In the genomic region with DNA sequence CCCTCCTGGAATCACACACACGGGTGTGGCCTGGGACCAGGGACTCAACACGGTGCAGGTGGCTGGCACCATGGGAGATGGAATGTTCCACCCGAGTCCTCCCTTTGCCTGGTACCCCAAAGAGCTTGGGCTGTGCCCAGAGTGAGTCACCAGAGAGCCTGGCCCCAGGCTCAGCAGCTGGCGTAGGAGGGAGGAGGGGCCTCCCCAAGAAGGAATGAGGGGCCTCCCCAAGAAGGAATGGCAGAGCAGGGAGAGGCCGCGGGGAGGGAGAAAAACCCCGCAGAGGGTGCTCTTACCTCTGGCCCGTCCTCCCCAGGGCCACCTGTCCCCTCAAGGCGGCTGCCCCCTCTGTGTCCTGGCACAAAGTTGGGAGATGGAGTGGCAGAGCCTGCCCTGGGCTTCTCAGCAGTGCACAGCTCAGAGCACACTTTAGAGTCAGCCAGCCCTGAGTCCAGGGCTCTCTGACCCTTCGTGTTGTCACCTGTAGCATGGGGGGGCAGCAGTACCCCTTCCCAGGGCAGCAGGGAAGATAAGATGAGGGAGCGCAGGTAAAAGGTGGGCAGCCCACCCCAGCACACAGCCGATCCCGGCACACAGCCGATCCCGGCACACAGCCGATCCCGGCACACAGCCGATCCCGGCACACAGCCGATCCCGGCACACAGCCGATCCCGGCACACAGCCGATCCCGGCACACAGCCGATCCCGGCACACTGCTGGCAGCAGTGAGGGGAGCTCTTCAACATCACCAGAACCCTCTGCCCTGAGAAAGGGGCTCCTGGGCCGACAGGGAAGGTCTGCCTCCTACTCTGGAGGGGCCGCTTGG, we compare ENCODE assay signal across 1 cellular context.
TF ChIP-seq lines count a peak whose summit lies in the region.

No MANE protein-coding gene starts in this region.

TF ChIP-seq in GM23338, 12 proteins besides CTCF, POLR2A, EP300 and RAD21 (continued from another document):
- TF ChIP-seq, protein P1, sequence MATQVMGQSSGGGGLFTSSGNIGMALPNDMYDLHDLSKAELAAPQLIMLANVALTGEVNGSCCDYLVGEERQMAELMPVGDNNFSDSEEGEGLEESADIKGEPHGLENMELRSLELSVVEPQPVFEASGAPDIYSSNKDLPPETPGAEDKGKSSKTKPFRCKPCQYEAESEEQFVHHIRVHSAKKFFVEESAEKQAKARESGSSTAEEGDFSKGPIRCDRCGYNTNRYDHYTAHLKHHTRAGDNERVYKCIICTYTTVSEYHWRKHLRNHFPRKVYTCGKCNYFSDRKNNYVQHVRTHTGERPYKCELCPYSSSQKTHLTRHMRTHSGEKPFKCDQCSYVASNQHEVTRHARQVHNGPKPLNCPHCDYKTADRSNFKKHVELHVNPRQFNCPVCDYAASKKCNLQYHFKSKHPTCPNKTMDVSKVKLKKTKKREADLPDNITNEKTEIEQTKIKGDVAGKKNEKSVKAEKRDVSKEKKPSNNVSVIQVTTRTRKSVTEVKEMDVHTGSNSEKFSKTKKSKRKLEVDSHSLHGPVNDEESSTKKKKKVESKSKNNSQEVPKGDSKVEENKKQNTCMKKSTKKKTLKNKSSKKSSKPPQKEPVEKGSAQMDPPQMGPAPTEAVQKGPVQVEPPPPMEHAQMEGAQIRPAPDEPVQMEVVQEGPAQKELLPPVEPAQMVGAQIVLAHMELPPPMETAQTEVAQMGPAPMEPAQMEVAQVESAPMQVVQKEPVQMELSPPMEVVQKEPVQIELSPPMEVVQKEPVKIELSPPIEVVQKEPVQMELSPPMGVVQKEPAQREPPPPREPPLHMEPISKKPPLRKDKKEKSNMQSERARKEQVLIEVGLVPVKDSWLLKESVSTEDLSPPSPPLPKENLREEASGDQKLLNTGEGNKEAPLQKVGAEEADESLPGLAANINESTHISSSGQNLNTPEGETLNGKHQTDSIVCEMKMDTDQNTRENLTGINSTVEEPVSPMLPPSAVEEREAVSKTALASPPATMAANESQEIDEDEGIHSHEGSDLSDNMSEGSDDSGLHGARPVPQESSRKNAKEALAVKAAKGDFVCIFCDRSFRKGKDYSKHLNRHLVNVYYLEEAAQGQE (IDR thresholded peaks at IDR 0.05; ENCODE audit: unreplicated experiment), result no peak
- TF ChIP-seq NANOG (IDR thresholded peaks at IDR 0.05; ENCODE audit: borderline replicate concordance) (no peak), STAT1 (IDR thresholded peaks at IDR 0.05; ENCODE audit: unreplicated experiment) (no peak), CREB1 (CRISPR knock-in tag; IDR thresholded peaks at IDR 0.05; ENCODE audit: low read depth) (no peak), POLR2AphosphoS5 (IDR thresholded peaks at IDR 0.05; ENCODE audit: low read depth) (no peak)
